ENCODE assay signal across 27 cellular contexts in genomic region chr18:37495354-37495753, GRCh38.
"Had no signal": no experiment of that assay in that cellular context is flagged by ENCODE, and none has a peak within 500 bp of the region (broad histone marks: within the 10 kb centered on the region; RNA-seq: fewer than 3 reads in every experiment).

No MANE protein-coding gene starts in this region.

- H3K36me3 Mint-ChIP-seq: mesothelial cell of epicardium had no signal

- H3K9me3 ChIP-seq: colonic mucosa, esophagus squamous epithelium, gastrocnemius medialis, heart right ventricle, left lung, lower lobe of right lung, mucosa of descending colon had no signal

- FAIRE-seq: endometrium, islet of Langerhans, kidney had no signal

- H3K4me3 ChIP-seq: colonic mucosa, esophagus squamous epithelium, gastrocnemius medialis, heart right ventricle, left lung, lower lobe of right lung, mucosa of descending colon had no signal

- H3K27ac Mint-ChIP-seq: dendritic cell treated with granulocyte-macrophage colony-stimulating factor and Interleukin-4, amounts not matched to agents 40 ng/mL and 50 ng/mL, for 4 days; effector memory CD8-positive, alpha-beta T cell; endodermal cell; mesothelial cell of epicardium had no signal

- H3K4me3 Mint-ChIP-seq: dendritic cell treated with granulocyte-macrophage colony-stimulating factor and Interleukin-4, amounts not matched to agents 40 ng/mL and 50 ng/mL, for 4 days; effector memory CD8-positive, alpha-beta T cell; endodermal cell; mesothelial cell of epicardium had no signal

- H3K4me1 ChIP-seq: colonic mucosa, esophagus squamous epithelium, gastrocnemius medialis, heart right ventricle, left lung, lower lobe of right lung had no signal

- H3K27me3 ChIP-seq: colonic mucosa had no signal

- H3K27ac ChIP-seq: colonic mucosa, epithelial cell of prostate, esophagus squamous epithelium, gastrocnemius medialis, heart right ventricle, left lung, lower lobe of right lung had no signal

- DNase-seq: colonic mucosa; cortex of kidney; effector CD8-positive, alpha-beta T cell; effector memory CD8-positive, alpha-beta T cell; endodermal cell; erythroblast; esophagus squamous epithelium; foreskin fibroblast; foreskin melanocyte; gastrocnemius medialis; glutamatergic neuron; head of caudate nucleus; heart right ventricle; hippocampal formation; kidney; kidney glomerular epithelial cell; left cardiac atrium; left lung; left ventricle myocardium superior; lower lobe of right lung; mesenchymal stem cell; mucosa of descending colon had no signal

- H3K36me3 ChIP-seq: colonic mucosa, esophagus squamous epithelium, gastrocnemius medialis, heart right ventricle, left lung, lower lobe of right lung had no signal

- H3K9me3 Mint-ChIP-seq: dendritic cell treated with granulocyte-macrophage colony-stimulating factor and Interleukin-4, amounts not matched to agents 40 ng/mL and 50 ng/mL, for 4 days; endodermal cell; mesothelial cell of epicardium had no signal
